ENCODE assay signal across 1 cellular context in genomic region chr2:177252808-177253531, GRCh38.
TF ChIP-seq lines count a peak whose summit lies in the region.

No MANE protein-coding gene starts in this region.

TF ChIP-seq in GM12878, 131 proteins besides CTCF, POLR2A, EP300 and RAD21:
- TF ChIP-seq POLR2AphosphoS5 (IDR thresholded peaks at IDR 0.05; ENCODE audit: low read length): 0 out of 2 replicates have a peak, but pooled peaks have one; percentile 50
- TF ChIP-seq, protein P1, sequence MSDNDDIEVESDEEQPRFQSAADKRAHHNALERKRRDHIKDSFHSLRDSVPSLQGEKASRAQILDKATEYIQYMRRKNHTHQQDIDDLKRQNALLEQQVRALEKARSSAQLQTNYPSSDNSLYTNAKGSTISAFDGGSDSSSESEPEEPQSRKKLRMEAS (IDR thresholded peaks at IDR 0.05; ENCODE audit: low read depth, low read length): no peak
TF ChIP-seq in GM12878: peak in this region for 1.
